Comparison of ENCODE assay signal across 9 cellular contexts in genomic region chr17:32998111-32998892, GRCh38. TPM values are rescaled to one million over a fixed set of nuclear protein-coding genes. Genes with fewer than 3 reads are reported as not detected.
DNase-seq lines count a peak whose midpoint lies in the region; ATAC-seq, FAIRE-seq and TF ChIP-seq lines count a peak whose summit lies in the region.
"Had no signal": no experiment of that assay in that cellular context is flagged by ENCODE, and none has a peak within 500 bp of the region (broad histone marks: within the 10 kb centered on the region; RNA-seq: fewer than 3 reads in every experiment).

No MANE protein-coding gene starts in this region.

- DNase-seq in GM04504 (ENCODE audit: low read depth) (peak; percentile 55), M059J (ENCODE audit: low read depth) (peak; percentile 37), adipocyte (ENCODE audit: low read depth) (peak; percentile 90), heart right ventricle (peak; percentile 68 to 73), progenitor cell of endocrine pancreas (ENCODE audit: low spot score, unreplicated experiment) (peak; percentile 81), urothelium cell line (ENCODE audit: low spot score) (peak; percentile 82)

- H3K9ac ChIP-seq in SU-DHL-6 (ENCODE audit: low read length) (no peak overlapping the region), adipocyte (ENCODE audit: low read length) (no peak overlapping the region)

- intact Hi-C loops in heart right ventricle (cut with DNase I) = loop anchor here in 7 of 10 donors (5.0 to 10.0 kb wide), 3 partner anchors 214 to 746 kb away; no protein-coding TSS in a partner anchor

- H3K4me1 ChIP-seq in adipocyte (ENCODE audit: control insufficient read depth, insufficient read depth, low read length) (peaks cover 11% of the 10 kb centered on the region), heart right ventricle (peaks cover 0 to 7% (median 0%) of the 10 kb centered on the region in 9 donors)

- H3F3A ChIP-seq in SU-DHL-6 (ENCODE audit: insufficient read depth) = no peaks in the 10 kb centered on the region

- H3K4me2 ChIP-seq in SU-DHL-6 (ENCODE audit: low read depth, low read length, poor library complexity, severe bottlenecking) = no peak overlapping the region

- WGBS in heart right ventricle, 2 donors = 3 to 4% methylated on average over 18 of the region's 18 CpGs

- H3K9me3 ChIP-seq in SU-DHL-6 (ENCODE audit: insufficient read depth, low read length) (no peaks in the 10 kb centered on the region), adipocyte (ENCODE audit: control insufficient read depth, low read length) (no peaks in the 10 kb centered on the region), heart right ventricle (no peaks in the 10 kb centered on the region)

- H3K36me3 ChIP-seq in SU-DHL-6 (ENCODE audit: low read length) (no peaks in the 10 kb centered on the region), adipocyte (ENCODE audit: control insufficient read depth, insufficient read depth, low read length, severe bottlenecking) (no peaks in the 10 kb centered on the region), heart right ventricle (no peaks in the 10 kb centered on the region)

- no peaks in the 10 kb centered on the region for H3K79me2 ChIP-seq in SU-DHL-6 (ENCODE audit: insufficient read depth, low read length)

- H3K4me3 ChIP-seq in SU-DHL-6 (ENCODE audit: insufficient read depth, low read length, poor library complexity, severe bottlenecking) = no peak overlapping the region
- peak overlapping the region; percentile 60 for H3K4me3 ChIP-seq in adipocyte (ENCODE audit: low read length)
- no peak overlapping the region for H3K4me3 ChIP-seq in heart right ventricle

- no peak overlapping the region for H3K27ac ChIP-seq in SU-DHL-6 (ENCODE audit: low read depth, low read length)
- no peak overlapping the region for H3K27ac ChIP-seq in heart right ventricle

- no peaks in the 10 kb centered on the region for H3K9me3 Mint-ChIP-seq in progenitor cell of endocrine pancreas (ENCODE audit: low read depth)

- peak; percentile 68 for FAIRE-seq in urothelium cell line (lab: Jason Lieb, UNC)

- no peaks in the 10 kb centered on the region for H3K9me2 ChIP-seq in SU-DHL-6 (replicated peaks; ENCODE audit: insufficient read depth, low read length)

- no peak overlapping the region for H2AFZ ChIP-seq in SU-DHL-6 (ENCODE audit: low read depth, low read length, severe bottlenecking)

- no peaks in the 10 kb centered on the region for H3K36me3 Mint-ChIP-seq in progenitor cell of endocrine pancreas (ENCODE audit: insufficient read depth)

- peaks cover 30% of the 10 kb centered on the region for H3K27me3 Mint-ChIP-seq in progenitor cell of endocrine pancreas

- H3K4me3 Mint-ChIP-seq in progenitor cell of endocrine pancreas (ENCODE audit: low read depth) = no peak overlapping the region

- ATAC-seq in heart right ventricle (peak in 7 of 8 donors; percentile 38 to 74 (median 62)), HG03135 (IDR thresholded peaks at IDR 0.05; ENCODE audit: unreplicated experiment) (no peak)

- no peak overlapping the region for H3K27ac Mint-ChIP-seq in progenitor cell of endocrine pancreas

- H4K20me1 ChIP-seq in SU-DHL-6 (ENCODE audit: low read depth, low read length) = no peaks in the 10 kb centered on the region

- TF ChIP-seq CTCF in SU-DHL-6 (IDR thresholded peaks at IDR 0.05; ENCODE audit: insufficient read depth, low read length, poor library complexity, severe bottlenecking) (peak; percentile 90), heart right ventricle (IDR thresholded peaks at IDR 0.05) (peak; percentile 70 to 94 (median 89)), progenitor cell of endocrine pancreas (IDR thresholded peaks at IDR 0.05; ENCODE audit: unreplicated experiment) (peak; percentile 91)

- H3K4me1 Mint-ChIP-seq in progenitor cell of endocrine pancreas (ENCODE audit: low read depth) = peaks cover 3% of the 10 kb centered on the region

- H3K27me3 ChIP-seq in SU-DHL-6 (ENCODE audit: low read length) (no peaks in the 10 kb centered on the region), adipocyte (replicated peaks; ENCODE audit: control insufficient read depth, insufficient read depth, low read length) (peaks cover 40% of the 10 kb centered on the region), heart right ventricle (peaks cover 0 to 34% (median 17%) of the 10 kb centered on the region in 7 donors)

RNA-seq across cellular contexts. Expression of gene SPACA3, which starts 6.7 kb away (rescaled TPM):
- not detected in 2 replicates for total RNA-seq in M059J (2014; rRNA removed; shearing (Covaris generic))
- not detected for total RNA-seq in heart right ventricle
- polyA plus RNA-seq in heart right ventricle = not detected
- not detected in 2 replicates for total RNA-seq in progenitor cell of endocrine pancreas
- total RNA-seq: skeletal muscle tissue had no signal

Comparison
In these comparisons a context has a peak if more than half of its experiments do, and no peak if none do; other contexts are left out.
1. DNase-seq: peak in every context shown above with its lines; median percentile 90 in adipocyte; 82 in urothelium cell line; 81 in progenitor cell of endocrine pancreas; 70 in heart right ventricle; 55 in GM04504; 37 in M059J.